2 cellular contexts compared by ENCODE assay signal in the genomic region with DNA sequence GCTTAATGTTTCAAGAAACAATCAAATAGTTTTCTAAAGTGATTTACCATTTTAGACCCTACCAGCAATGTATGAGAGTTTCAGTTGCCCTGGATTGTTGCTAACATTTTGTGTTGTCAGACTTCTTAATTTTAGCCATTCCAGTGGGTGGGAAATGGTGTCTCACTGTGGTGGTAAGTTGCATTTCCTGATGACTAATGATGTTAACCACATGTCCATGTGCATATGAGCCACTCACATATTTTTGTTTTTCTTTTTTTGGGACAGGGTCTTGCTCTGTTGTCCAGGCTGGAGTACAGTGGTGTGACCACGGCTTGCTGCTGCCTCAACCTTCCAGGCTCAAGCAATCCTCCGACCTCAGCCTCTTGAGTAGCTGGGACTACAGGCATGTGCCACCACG.
TF ChIP-seq lines count a peak whose summit lies in the region.

No MANE protein-coding gene starts in this region.

TF ChIP-seq in HCT116, 20 proteins besides CTCF, POLR2A, EP300 and RAD21:
- TF ChIP-seq SIN3A (IDR thresholded peaks at IDR 0.05; ENCODE audit: low read depth) (no peak), JUND (IDR thresholded peaks at IDR 0.05) (peak; percentile 11; the same call in 1 of the 2 replicates), MAX (IDR thresholded peaks at IDR 0.05) (no peak), ELF1 (IDR thresholded peaks at IDR 0.05; ENCODE audit: borderline replicate concordance, low read depth) (no peak)
TF ChIP-seq in HCT116: peak in this region for 1.

TF ChIP-seq in HepG2, 621 proteins besides CTCF, POLR2A, EP300 and RAD21:
- no peak for TF ChIP-seq ZNF737 (CRISPR knock-in tag; IDR thresholded peaks at IDR 0.05; ENCODE audit: borderline replicate concordance)
- TF ChIP-seq, protein P1, sequence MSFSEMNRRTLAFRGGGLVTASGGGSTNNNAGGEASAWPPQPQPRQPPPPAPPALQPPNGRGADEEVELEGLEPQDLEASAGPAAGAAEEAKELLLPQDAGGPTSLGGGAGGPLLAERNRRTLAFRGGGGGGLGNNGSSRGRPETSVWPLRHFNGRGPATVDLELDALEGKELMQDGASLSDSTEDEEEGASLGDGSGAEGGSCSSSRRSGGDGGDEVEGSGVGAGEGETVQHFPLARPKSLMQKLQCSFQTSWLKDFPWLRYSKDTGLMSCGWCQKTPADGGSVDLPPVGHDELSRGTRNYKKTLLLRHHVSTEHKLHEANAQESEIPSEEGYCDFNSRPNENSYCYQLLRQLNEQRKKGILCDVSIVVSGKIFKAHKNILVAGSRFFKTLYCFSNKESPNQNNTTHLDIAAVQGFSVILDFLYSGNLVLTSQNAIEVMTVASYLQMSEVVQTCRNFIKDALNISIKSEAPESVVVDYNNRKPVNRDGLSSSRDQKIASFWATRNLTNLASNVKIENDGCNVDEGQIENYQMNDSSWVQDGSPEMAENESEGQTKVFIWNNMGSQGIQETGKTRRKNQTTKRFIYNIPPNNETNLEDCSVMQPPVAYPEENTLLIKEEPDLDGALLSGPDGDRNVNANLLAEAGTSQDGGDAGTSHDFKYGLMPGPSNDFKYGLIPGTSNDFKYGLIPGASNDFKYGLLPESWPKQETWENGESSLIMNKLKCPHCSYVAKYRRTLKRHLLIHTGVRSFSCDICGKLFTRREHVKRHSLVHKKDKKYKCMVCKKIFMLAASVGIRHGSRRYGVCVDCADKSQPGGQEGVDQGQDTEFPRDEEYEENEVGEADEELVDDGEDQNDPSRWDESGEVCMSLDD (CRISPR knock-in tag; IDR thresholded peaks at IDR 0.05; ENCODE audit: borderline replicate concordance): no peak
